Comparison of ENCODE assay signal across 10 cellular contexts in the genomic region with DNA sequence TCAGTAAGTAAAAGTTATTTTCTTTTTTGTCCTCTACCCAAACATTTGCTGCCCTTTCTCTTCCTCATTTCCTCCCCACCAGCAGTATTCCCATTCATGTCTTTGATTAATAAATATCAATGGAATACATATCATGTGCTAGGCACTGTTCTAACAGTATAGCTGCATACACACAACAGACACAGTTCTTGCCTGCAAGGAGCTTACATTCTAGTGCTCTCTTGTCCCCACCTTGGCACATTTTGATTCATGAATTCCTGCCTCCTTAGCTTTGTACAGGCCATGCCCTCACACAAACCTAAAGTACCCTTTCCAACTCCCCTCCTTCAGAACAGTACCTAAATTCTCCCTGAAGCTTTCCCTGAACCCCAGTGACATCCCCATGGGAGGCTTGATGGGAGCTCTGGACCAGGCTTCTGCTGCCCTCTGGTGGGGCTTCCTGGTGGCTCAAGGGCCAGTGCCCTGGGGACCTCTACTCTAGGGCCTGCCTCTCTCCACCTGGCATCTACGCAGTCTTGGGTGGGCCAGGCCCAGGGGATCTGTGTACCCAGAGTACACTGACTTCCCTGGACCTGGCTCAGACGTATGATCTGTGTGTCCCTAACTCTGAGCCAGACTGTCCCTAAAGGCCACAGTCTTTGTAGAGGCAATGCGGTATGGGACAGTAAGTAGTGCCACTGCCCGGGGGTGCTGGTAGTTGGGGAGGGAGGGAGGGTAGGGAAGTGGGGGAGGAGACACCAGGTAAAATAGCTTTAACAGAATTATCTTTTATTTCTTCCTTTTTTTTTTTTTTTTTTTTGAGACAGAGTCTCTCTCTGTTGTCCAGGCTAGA. TPM values are rescaled to one million over a fixed set of nuclear protein-coding genes. Genes with fewer than 3 reads are reported as not detected.
DNase-seq lines count a peak whose midpoint lies in the region; ATAC-seq, FAIRE-seq and TF ChIP-seq lines count a peak whose summit lies in the region.
"Had no signal": no experiment of that assay in that cellular context is flagged by ENCODE, and none has a peak within 500 bp of the region (broad histone marks: within the 10 kb centered on the region; RNA-seq: fewer than 3 reads in every experiment).

No MANE protein-coding gene starts in this region.

- CTCF ChIA-PET in H1 (lab: Charles Lee; ENCODE audit: partially characterized antibody) = interaction anchor here (0.6 to 6.2 kb wide), 66 partner anchors 13 to 301 kb away, joined by 3 to 119 read pairs (median 4); a partner anchor contains a TSS

- no peak overlapping the region for H2BK120ac ChIP-seq in H1 (replicated peaks; ENCODE audit: low read depth, low read length)

- H4K20me1 ChIP-seq in H1 (replicated peaks in 1 of 2; ENCODE audit: control insufficient read depth in 1 of 2, insufficient read depth in 2 of 2, low read length in 2 of 2) = no peaks in the 10 kb centered on the region

- no peaks in the 10 kb centered on the region for H3K23me2 ChIP-seq in H1 (ENCODE audit: low read depth, low read length)

- 46% methylated on average over 2 of the region's 4 CpGs; no CpG with 5 or more reads in 1 of the 2 experiments for WGBS in H1 (ENCODE audit: extremely low coverage in 1 of 2, insufficient coverage in 1 of 2, insufficient read length in 1 of 2, insufficient replicate concordance in 2 of 2, low coverage in 1 of 2, low lambda C conversion rate in 2 of 2, missing lambda C conversion rate in 1 of 2), 2 experiments
- 72 to 82% methylated on average over 3 of the region's 4 CpGs for WGBS in thyroid gland, 2 donors

- H2AFZ ChIP-seq in H1 (ENCODE audit: low read length) = no peak overlapping the region

- peaks cover 10% of the 10 kb centered on the region for H3K9me3 Mint-ChIP-seq in mesothelial cell of epicardium
- H3K9me3 Mint-ChIP-seq: CD4-positive, CD25-positive, alpha-beta regulatory T cell; central memory CD8-positive, alpha-beta T cell had no signal

- H3K79me2 ChIP-seq in H1 (ENCODE audit: control insufficient read depth in 1 of 2, insufficient read depth in 2 of 2, low read length in 2 of 2) = no peaks in the 10 kb centered on the region

- no peak overlapping the region for H4K8ac ChIP-seq in H1 (ENCODE audit: extremely low read depth, insufficient read depth, low read length)

- H3K27me3 ChIP-seq in H1 (replicated peaks in 1 of 4; ENCODE audit: control insufficient read depth in 3 of 4, extremely low read depth in 1 of 4, insufficient read depth in 3 of 4, low read length in 3 of 4) (no peaks in the 10 kb centered on the region), thyroid gland (no peaks in the 10 kb centered on the region)

- H3K4me3 ChIP-seq in WI38 (ENCODE audit: low read depth, low read length) (no peak overlapping the region), H1 (ENCODE audit: extremely low read depth in 1 of 4, insufficient read depth in 2 of 4, low read depth in 3 of 4, low read length in 4 of 4) (no peak overlapping the region), thyroid gland (replicated peaks in 1 of 3) (no peak overlapping the region)

- peak; percentile 69 for ATAC-seq in GM21723 (IDR thresholded peaks at IDR 0.05; ENCODE audit: unreplicated experiment)

- no peak overlapping the region; the same call in 1 of the 2 replicates for H2BK20ac ChIP-seq in H1 (ENCODE audit: low read length)

- H3K9ac ChIP-seq in H1 (replicated peaks in 1 of 4; ENCODE audit: extremely low read depth in 1 of 4, low read depth in 3 of 4, low read length in 3 of 4) = no peak overlapping the region

- no peak for TF ChIP-seq EP300 in H1 (IDR thresholded peaks at IDR 0.05; ENCODE audit: borderline replicate concordance in 1 of 2, low read depth in 2 of 2, low read length in 2 of 2)

- H4K5ac ChIP-seq in H1 (ENCODE audit: insufficient read length, low read depth, low read length) = no peak overlapping the region

- no peaks in the 10 kb centered on the region for H3K4me1 ChIP-seq in H1 (replicated peaks in 1 of 4; ENCODE audit: control insufficient read depth in 3 of 4, insufficient read depth in 4 of 4, low read length in 3 of 4)
- H3K4me1 ChIP-seq in thyroid gland = no peaks in the 10 kb centered on the region

- peak; percentile 99 to 100 for TF ChIP-seq RAD21 in H1 (IDR thresholded peaks at IDR 0.05 in 1 of 2, conservative IDR thresholded peaks at IDR 0.05 in 1 of 2; ENCODE audit: low read depth in 2 of 2, low read length in 2 of 2)

- no peak overlapping the region for H3K56ac ChIP-seq in H1 (replicated peaks; ENCODE audit: insufficient read length, low read depth, low read length)

- no peak overlapping the region for H3K14ac ChIP-seq in H1 (ENCODE audit: insufficient read length)

- DNase-seq in NCI-H1417 (lab: John Stamatoyannopoulos, UW) (peak; percentile 25 to 69 (median 57)), NCI-H1417 treated with DMSO at 0.1 percent for 48 hours (lab: John Stamatoyannopoulos, UW) (no peak), NCI-H1092 (lab: John Stamatoyannopoulos, UW) (peak; percentile 37), H1 (ENCODE audit: low read depth in 1 of 2, low spot score in 2 of 2) (peak; percentile 46 to 93), mesothelial cell of epicardium (ENCODE audit: low spot score in 2 of 2, unreplicated experiment in 2 of 2) (peak in 1 of 2 experiments; percentile 68), thyroid gland (peak; percentile 76 to 78)

- no peak for TF ChIP-seq POLR2A in H1 (IDR thresholded peaks at IDR 0.05; ENCODE audit: control extremely low read depth in 1 of 2, low read depth in 2 of 2, low read length in 2 of 2)
- TF ChIP-seq POLR2A in thyroid gland (IDR thresholded peaks at IDR 0.05) = no peak

- H3K4ac ChIP-seq in H1 (replicated peaks; ENCODE audit: insufficient read length, low read depth, low read length) = no peak overlapping the region

- H3K4me3 Mint-ChIP-seq in mesothelial cell of epicardium = no peak overlapping the region
- H3K4me3 Mint-ChIP-seq: CD4-positive, CD25-positive, alpha-beta regulatory T cell; central memory CD8-positive, alpha-beta T cell had no signal

- H3K36me3 Mint-ChIP-seq in mesothelial cell of epicardium = peaks cover 2% of the 10 kb centered on the region
- H3K36me3 Mint-ChIP-seq: CD4-positive, CD25-positive, alpha-beta regulatory T cell had no signal

- no peak for FAIRE-seq in H1 (lab: Jason Lieb, UNC)

- H3K27ac Mint-ChIP-seq in mesothelial cell of epicardium = no peak overlapping the region
- H3K27ac Mint-ChIP-seq: CD4-positive, CD25-positive, alpha-beta regulatory T cell had no signal

- TF ChIP-seq CTCF in WI38 (IDR thresholded peaks at IDR 0.05; ENCODE audit: low read depth, low read length) (peak; percentile 86), H1 (IDR thresholded peaks at IDR 0.05; ENCODE audit: control extremely low read depth in 1 of 3, insufficient read depth in 1 of 3, low read depth in 1 of 3, low read length in 3 of 3) (peak; percentile 84 to 97 (median 92)), mesothelial cell of epicardium (IDR thresholded peaks at IDR 0.05; ENCODE audit: unreplicated experiment) (peak; percentile 23), thyroid gland (IDR thresholded peaks at IDR 0.05) (peak; percentile 60 to 93 (median 78))

- H3K9me3 ChIP-seq in H1 (ENCODE audit: insufficient read depth in 2 of 2, low read depth in 1 of 2, low read length in 1 of 2) (no peaks in the 10 kb centered on the region), thyroid gland (no peaks in the 10 kb centered on the region)

- no peak overlapping the region for H3K18ac ChIP-seq in H1 (ENCODE audit: extremely low read depth, low read length)

- H2BK5ac ChIP-seq in H1 (ENCODE audit: low read depth, low read length) = no peak overlapping the region

- no peak overlapping the region for H3K23ac ChIP-seq in H1 (ENCODE audit: insufficient read length)

- no peaks in the 10 kb centered on the region for H3K27me3 Mint-ChIP-seq in mesothelial cell of epicardium (ENCODE audit: low read depth)
- H3K27me3 Mint-ChIP-seq: CD4-positive, CD25-positive, alpha-beta regulatory T cell; central memory CD8-positive, alpha-beta T cell had no signal

- H3K36me3 ChIP-seq in H1 (ENCODE audit: control insufficient read depth in 2 of 4, insufficient read depth in 4 of 4, low read length in 3 of 4) (no peaks in the 10 kb centered on the region), thyroid gland (no peaks in the 10 kb centered on the region)

- no peaks in the 10 kb centered on the region for H3K4me1 Mint-ChIP-seq in mesothelial cell of epicardium
- H3K4me1 Mint-ChIP-seq: CD4-positive, CD25-positive, alpha-beta regulatory T cell; central memory CD8-positive, alpha-beta T cell had no signal

- peak overlapping the region; percentile 20 for H4K91ac ChIP-seq in H1 (replicated peaks; ENCODE audit: insufficient read length, low read length)

- H3K27ac ChIP-seq in H1 (ENCODE audit: low read depth, low read length) = no peak overlapping the region
- no peak overlapping the region for H3K27ac ChIP-seq in thyroid gland

- no peak overlapping the region for H3K4me2 ChIP-seq in H1 (ENCODE audit: insufficient read depth in 1 of 2, low read depth in 2 of 2, low read length in 2 of 2)

- no peak overlapping the region for H2AK5ac ChIP-seq in H1 (ENCODE audit: low read depth, low read length)

- H2BK12ac ChIP-seq in H1 (ENCODE audit: low read depth, low read length) = no peak overlapping the region

- intact Hi-C loops in thyroid gland (cut with DNase I) = no loop called here

- H3K79me1 ChIP-seq in H1 (ENCODE audit: low read depth, low read length) = no peaks in the 10 kb centered on the region

- POLR2A ChIA-PET in H1 (lab: Charles Lee; ENCODE audit: partially characterized antibody) = interaction anchor here (0.6 to 5.5 kb wide), 4 partner anchors 11 to 73 kb away, joined by 3 to 47 read pairs (median 3); a partner anchor contains a TSS

- no peak overlapping the region for H2BK15ac ChIP-seq in H1 (ENCODE audit: low read length)

RNA-seq across cellular contexts. Expression of a gene that starts 14.1 kb away (rescaled TPM):
- 1,310 and 1,336 TPM in 2 replicates for total RNA-seq in H1 (2021; fragmentation: NEBNext Ultra II Directional; extraction: Animal tissue kit (Norgen Biotek cat#: 25700))
- polyA plus RNA-seq in H1 (2011; rRNA removed) = 1,818 and 2,270 TPM in 2 replicates
- polyA plus RNA-seq in H1 (2011; cell fraction: cytosol; rRNA removed) = 1,982 TPM
- 640 TPM for polyA plus RNA-seq in H1 (2011; cell fraction: nucleus; rRNA removed)
- 1,729 to 2,391 TPM (median 1,829 TPM) in 4 replicates for polyA plus RNA-seq in H1 (2012, experiment 1 of 2)
- 2,854 TPM for polyA plus RNA-seq in H1 (2012, experiment 2 of 2)
- 2,037 TPM for polyA plus RNA-seq in H1 (2013, experiment 1 of 2)
- 2,020 TPM for polyA plus RNA-seq in H1 (2013, experiment 2 of 2)
- polyA minus RNA-seq in H1 (2011; rRNA and poly(A)+ RNA removed) = 523 and 539 TPM in 2 replicates
- polyA minus RNA-seq in H1 (2011; cell fraction: cytosol; rRNA and poly(A)+ RNA removed) = 283 TPM
- polyA minus RNA-seq in H1 (2011; cell fraction: nucleus; rRNA and poly(A)+ RNA removed) = 1,271 TPM
- total RNA-seq in mesothelial cell of epicardium = 929 to 970 TPM (median 934 TPM) in 3 replicates
- total RNA-seq in thyroid gland = 1,000 to 10,000 TPM in 2 of 4 donors, 100 to 1,000 TPM in 2; 543 to 1,614 (median 1,223) TPM

RNA-seq across cellular contexts. Expression of a gene that starts 49.2 kb away (rescaled TPM):
- total RNA-seq in H1 (2021; fragmentation: NEBNext Ultra II Directional; extraction: Animal tissue kit (Norgen Biotek cat#: 25700)) = 25.0 and 25.6 TPM in 2 replicates
- 11.4 and 13.6 TPM in 2 replicates for polyA plus RNA-seq in H1 (2011; rRNA removed)
- 14.2 TPM for polyA plus RNA-seq in H1 (2011; cell fraction: cytosol; rRNA removed)
- polyA plus RNA-seq in H1 (2011; cell fraction: nucleus; rRNA removed) = 40.4 TPM
- 16.2 to 20.0 TPM (median 18.7 TPM) in 4 replicates for polyA plus RNA-seq in H1 (2012, experiment 1 of 2)
- 5.2 TPM for polyA plus RNA-seq in H1 (2012, experiment 2 of 2)
- polyA plus RNA-seq in H1 (2013, experiment 1 of 2) = 10.9 TPM
- 9.1 TPM for polyA plus RNA-seq in H1 (2013, experiment 2 of 2)
- 11.7 and 13.8 TPM in 2 replicates for polyA minus RNA-seq in H1 (2011; rRNA and poly(A)+ RNA removed)
- 11.4 TPM for polyA minus RNA-seq in H1 (2011; cell fraction: cytosol; rRNA and poly(A)+ RNA removed)
- polyA minus RNA-seq in H1 (2011; cell fraction: nucleus; rRNA and poly(A)+ RNA removed) = 28.0 TPM
- total RNA-seq in mesothelial cell of epicardium (23.9 to 30.5 TPM (median 30.5 TPM) in 3 replicates), thyroid gland (10 to 100 TPM; 22.5 to 29.0 (median 23.4) TPM)

Comparison
In these comparisons a context has a peak if more than half of its experiments do, and no peak if none do; other contexts are left out.
1. CTCF ChIP-seq: peak in every context shown above with its lines; median percentile 92 in H1; 86 in WI38; 78 in thyroid gland; 23 in mesothelial cell of epicardium.